25 cellular contexts compared by ENCODE assay signal in genomic region chr1:220826729-220827128, GRCh38. TPM values are rescaled to one million over a fixed set of nuclear protein-coding genes. Genes with fewer than 3 reads are reported as not detected.
DNase-seq lines count a peak whose midpoint lies in the region; ATAC-seq, FAIRE-seq and TF ChIP-seq lines count a peak whose summit lies in the region.
"Had no signal": no experiment of that assay in that cellular context is flagged by ENCODE, and none has a peak within 500 bp of the region (broad histone marks: within the 10 kb centered on the region; RNA-seq: fewer than 3 reads in every experiment).

No MANE protein-coding gene starts in this region.

- dilution Hi-C loops in endothelial cell of umbilical vein (cut with MboI; ENCODE audit: extremely low pct_ligation_motif_present, low sequenced_read_pairs) = no loop called here

- WGBS in liver = 89% methylated on average over 5 of the region's 5 CpGs
- WGBS in HepG2 (ENCODE audit: low lambda C conversion rate) = 95% methylated on average over 4 of the region's 5 CpGs
- 94 to 100% methylated on average over 1 to 3 of the region's 5 CpGs for WGBS in mesodermal cell (ENCODE audit: insufficient coverage in 2 of 2), 2 experiments

- ATAC-seq in HepG2 = no peak
- ATAC-seq: GM23338, HCT116 had no signal

- H3K27me3 ChIP-seq in liver (ENCODE audit: control insufficient read depth in 4 of 4, insufficient read depth in 4 of 4, low read length in 3 of 4) (no peaks in the 10 kb centered on the region), HepG2 (ENCODE audit: control insufficient read depth in 1 of 2, insufficient read depth in 2 of 2, low read length in 2 of 2) (no peaks in the 10 kb centered on the region), endothelial cell of umbilical vein (ENCODE audit: control insufficient read depth in 2 of 2, insufficient read depth in 2 of 2, low read length in 2 of 2) (no peaks in the 10 kb centered on the region)

- H3K9ac ChIP-seq in liver (ENCODE audit: low read depth in 1 of 2, low read length in 2 of 2) (no peak overlapping the region), HepG2 (ENCODE audit: insufficient read depth, low read depth, low read length) (no peak overlapping the region), endothelial cell of umbilical vein (replicated peaks; ENCODE audit: extremely low read depth, insufficient read depth, low read length) (no peak overlapping the region)

- FAIRE-seq in HepG2 (lab: Jason Lieb, UNC) = no peak
- peak; percentile 18 for FAIRE-seq in endothelial cell of umbilical vein (lab: Jason Lieb, UNC)
- FAIRE-seq: A204.1, GM12891, GM18507 had no signal

- in situ Hi-C loops in HepG2 (cut with HindIII; ENCODE audit: extremely low pct_ligation_motif_present, low pct_unique_long_range_greater_than_20kb) = no loop called here

- TF ChIP-seq CTCF in liver (IDR thresholded peaks at IDR 0.05; ENCODE audit: low read depth, low read length, missing input control) (no peak), HepG2 (CRISPR knock-in tag; IDR thresholded peaks at IDR 0.05) (no peak), endothelial cell of umbilical vein (IDR thresholded peaks at IDR 0.05; ENCODE audit: extremely low read depth in 1 of 2, insufficient read depth in 1 of 2, low read depth in 1 of 2, low read length in 2 of 2) (no peak)

- TF ChIP-seq POLR2A in HepG2 (IDR thresholded peaks at IDR 0.05; ENCODE audit: insufficient read depth in 1 of 2, low read depth in 2 of 2, low read length in 2 of 2) = no peak
- no peak for TF ChIP-seq POLR2A in endothelial cell of umbilical vein (IDR thresholded peaks at IDR 0.05; ENCODE audit: low read depth, low read length)

- BruUV-seq in HepG2 (replicated peaks; lab: Mats Ljungman, UMichigan) = no TSS peak
- BruUV-seq in endothelial cell of umbilical vein (replicated peaks; lab: Mats Ljungman, UMichigan) = no TSS peak

- no peak overlapping the region for H3K4me3 ChIP-seq in liver (ENCODE audit: low read depth in 1 of 3, low read length in 3 of 3)
- no peak overlapping the region for H3K4me3 ChIP-seq in HepG2 (replicated peaks in 1 of 3; ENCODE audit: insufficient read depth in 1 of 3, low read depth in 2 of 3, low read length in 3 of 3)
- H3K4me3 ChIP-seq in endothelial cell of umbilical vein (replicated peaks in 1 of 3; ENCODE audit: insufficient read depth in 1 of 3, low read depth in 1 of 3, low read length in 3 of 3) = no peak overlapping the region
- H3K4me3 ChIP-seq in mesodermal cell (ENCODE audit: extremely low read depth, insufficient read depth, low read length, poor library complexity, severe bottlenecking) = no peak overlapping the region
- H3K4me3 ChIP-seq: GM23338 had no signal

- H3K4me2 ChIP-seq in HepG2 (ENCODE audit: low read depth, low read length) (no peak overlapping the region), endothelial cell of umbilical vein (ENCODE audit: insufficient read depth, low read length) (no peak overlapping the region)
- H3K4me2 ChIP-seq: GM23338 had no signal

- no peaks in the 10 kb centered on the region for H3K9me3 ChIP-seq in liver (ENCODE audit: control insufficient read depth in 4 of 4, low read length in 3 of 4)
- H3K9me3 ChIP-seq in HepG2 (ENCODE audit: low read length) = no peaks in the 10 kb centered on the region
- no peaks in the 10 kb centered on the region for H3K9me3 ChIP-seq in endothelial cell of umbilical vein (replicated peaks; ENCODE audit: control insufficient read depth, insufficient read depth, low read length)
- H3K9me3 ChIP-seq in mesodermal cell (ENCODE audit: control insufficient read depth, low read length) = no peaks in the 10 kb centered on the region
- H3K9me3 ChIP-seq: BE2C had no signal

- CTCF ChIA-PET in HepG2 (lab: Yijun Ruan, JAX; ENCODE audit: low intra/inter-chr PET ratio, low total read pairs) (no interaction called here), endothelial cell of umbilical vein (lab: Charles Lee) (no interaction called here)

- H3K27ac ChIP-seq in liver (ENCODE audit: low read depth in 1 of 2, low read length in 2 of 2) (peak overlapping the region; percentile 1), HepG2 (ENCODE audit: extremely low read length, insufficient read depth, low read length) (no peak overlapping the region), endothelial cell of umbilical vein (ENCODE audit: insufficient read depth, low read depth, low read length) (no peak overlapping the region), mesodermal cell (ENCODE audit: low read depth, low read length, severe bottlenecking) (peak overlapping the region; percentile 73)
- H3K27ac ChIP-seq: 22Rv1 had no signal

- intact Hi-C loops in HepG2 (cut with micrococcal nuclease; ENCODE audit: unreplicated experiment) = no loop called here
- intact Hi-C loops in endothelial cell of umbilical vein (cut with micrococcal nuclease) = no loop called here

- H3K4me1 ChIP-seq in liver (ENCODE audit: control insufficient read depth in 4 of 4, insufficient read depth in 4 of 4, low read length in 3 of 4) (peaks cover 2 to 44% (median 37%) of the 10 kb centered on the region in 4 donors), HepG2 (ENCODE audit: insufficient read depth, low read length) (no peaks in the 10 kb centered on the region), endothelial cell of umbilical vein (ENCODE audit: control insufficient read depth, extremely low read depth, insufficient read depth, low read length) (peaks cover 4% of the 10 kb centered on the region), mesodermal cell (ENCODE audit: control insufficient read depth, insufficient read depth, low read length, poor library complexity, severe bottlenecking) (peaks cover 15% of the 10 kb centered on the region)

- no peaks in the 10 kb centered on the region for H4K20me1 ChIP-seq in HepG2 (ENCODE audit: insufficient read depth, low read length)
- H4K20me1 ChIP-seq in endothelial cell of umbilical vein (replicated peaks; ENCODE audit: control insufficient read depth, extremely low read depth, insufficient read depth, low read length) = no peaks in the 10 kb centered on the region

- TF ChIP-seq RAD21 in liver (IDR thresholded peaks at IDR 0.05) (no peak), HepG2 (CRISPR knock-in tag; IDR thresholded peaks at IDR 0.05) (no peak)

- DNase-seq in HepG2 (ENCODE audit: low spot score) (no peak), endothelial cell of umbilical vein (ENCODE audit: low read depth, low spot score) (no peak), HuH-7.5 (ENCODE audit: low spot score) (no peak), retina (no peak), activated T-cell treated with anti-CD3 and anti-CD28 coated beads for 4 hours (no peak)
- DNase-seq: AML-193; C1 segment of cervical spinal cord; Calu3; CD4-positive, alpha-beta memory T cell; COR-L47; DMS53; DMS79 treated with DMSO at 0.1 percent for 48 hours; GF-D8; H9; HFFc6 had no signal

- H2AFZ ChIP-seq in HepG2 (ENCODE audit: low read length) = no peak overlapping the region
- no peak overlapping the region for H2AFZ ChIP-seq in endothelial cell of umbilical vein (ENCODE audit: low read depth, low read length)
- H2AFZ ChIP-seq: GM23338 had no signal

- POLR2A ChIA-PET in HepG2 (lab: Yijun Ruan, JAX) (no interaction called here), endothelial cell of umbilical vein (lab: Charles Lee) (no interaction called here)

- TF ChIP-seq EP300 in HepG2 (IDR thresholded peaks at IDR 0.05; ENCODE audit: low read depth in 2 of 2, low read length in 2 of 2) (no peak), HepG2 (CRISPR knock-in tag; IDR thresholded peaks at IDR 0.05; ENCODE audit: borderline replicate concordance) (no peak)

- no peaks in the 10 kb centered on the region for H3K79me2 ChIP-seq in HepG2 (ENCODE audit: insufficient read depth, low read length)
- no peaks in the 10 kb centered on the region for H3K79me2 ChIP-seq in endothelial cell of umbilical vein (ENCODE audit: control insufficient read depth, insufficient read depth, low read length)

- H3K9me1 ChIP-seq in endothelial cell of umbilical vein (replicated peaks; ENCODE audit: control insufficient read depth, extremely low read depth, insufficient read depth, low read length) = no peaks in the 10 kb centered on the region

- H3K36me3 ChIP-seq in liver (ENCODE audit: control insufficient read depth in 4 of 4, insufficient read depth in 3 of 4, low read depth in 1 of 4, low read length in 3 of 4) (no peaks in the 10 kb centered on the region), HepG2 (replicated peaks in 1 of 2; ENCODE audit: control insufficient read depth in 1 of 2, insufficient read depth in 2 of 2, low read length in 2 of 2) (no peaks in the 10 kb centered on the region), endothelial cell of umbilical vein (ENCODE audit: control insufficient read depth in 2 of 2, extremely low read depth in 1 of 2, insufficient read depth in 2 of 2, low read length in 2 of 2) (no peaks in the 10 kb centered on the region), mesodermal cell (ENCODE audit: control insufficient read depth, insufficient read depth, low read length) (no peaks in the 10 kb centered on the region)
- H3K36me3 ChIP-seq: BE2C had no signal

RNA-seq across cellular contexts. Expression of gene MTARC1, which starts 40.0 kb away (rescaled TPM):
- total RNA-seq in liver (10 to 100 TPM; 14.9 to 28.2 TPM), HepG2 (2016; rRNA removed; fragmentation: Illumina TruSeq; extraction: Trizol) (64.2 and 106 TPM in 2 replicates), endothelial cell of umbilical vein (3.5 and 4.8 TPM in 2 replicates)
- polyA plus RNA-seq in liver (10 to 100 TPM in 1 of 2 donors, 1 to 10 TPM in 1; 9.8 to 71.3 TPM), HepG2 (2011; rRNA removed) (14.5 and 19.4 TPM in 2 replicates), endothelial cell of umbilical vein (0.43 and 0.62 TPM in 2 replicates)
- total RNA-seq in HepG2 (2016; cell fraction: cytosol; rRNA removed; fragmentation: Illumina TruSeq; extraction: Trizol; ENCODE audit: low read depth) = 38.0 and 39.6 TPM in 2 replicates
- 66.5 and 107 TPM in 2 replicates for total RNA-seq in HepG2 (2016; cell fraction: insoluble cytoplasmic fraction; rRNA removed; fragmentation: Illumina TruSeq; extraction: Trizol)
- total RNA-seq in HepG2 (2016; cell fraction: membrane; rRNA removed; fragmentation: Illumina TruSeq; extraction: Trizol) = 79.2 and 83.1 TPM in 2 replicates
- 83.0 and 88.1 TPM in 2 replicates for total RNA-seq in HepG2 (2016; cell fraction: nucleus; rRNA removed; fragmentation: Illumina TruSeq; extraction: Trizol)
- polyA plus RNA-seq in HepG2 (2011; cell fraction: cytosol; rRNA removed) = 12.9 and 14.1 TPM in 2 replicates
- polyA plus RNA-seq in HepG2 (2011; cell fraction: nucleus; rRNA removed) = 13.7 and 15.3 TPM in 2 replicates
- polyA plus RNA-seq in HepG2 (2012) = 25.7 and 31.2 TPM in 2 replicates
- 34.9 and 40.2 TPM in 2 replicates for polyA plus RNA-seq in HepG2 (2016; cell fraction: cytosol; fragmentation: Illumina TruSeq; extraction: Trizol; ENCODE audit: low read depth)
- polyA plus RNA-seq in HepG2 (2016; cell fraction: insoluble cytoplasmic fraction; fragmentation: Illumina TruSeq; extraction: Trizol; ENCODE audit: low read depth) = 65.6 and 68.7 TPM in 2 replicates
- polyA plus RNA-seq in HepG2 (2016; cell fraction: membrane; fragmentation: Illumina TruSeq; extraction: Trizol; ENCODE audit: low read depth) = 63.9 and 64.4 TPM in 2 replicates
- polyA plus RNA-seq in HepG2 (2016; cell fraction: nucleus; fragmentation: Illumina TruSeq; extraction: Trizol; ENCODE audit: insufficient read depth, low read depth) = 147 and 150 TPM in 2 replicates
- polyA minus RNA-seq in HepG2 (2011; rRNA and poly(A)+ RNA removed; ENCODE audit: low replicate concordance) = 11.9 and 104 TPM in 2 replicates
- 11.5 and 17.2 TPM in 2 replicates for polyA minus RNA-seq in HepG2 (2011; cell fraction: cytosol; rRNA and poly(A)+ RNA removed)
- 12.9 and 14.5 TPM in 2 replicates for polyA minus RNA-seq in HepG2 (2011; cell fraction: nucleus; rRNA and poly(A)+ RNA removed)
- polyA plus RNA-seq in endothelial cell of umbilical vein (2011; cell fraction: cytosol; rRNA removed) = 1.1 TPM in 2 replicates
- polyA plus RNA-seq in endothelial cell of umbilical vein (2011; cell fraction: nucleus; rRNA removed) = 1.2 and 1.6 TPM in 2 replicates
- 1.1 and 1.2 TPM in 2 replicates for polyA plus RNA-seq in endothelial cell of umbilical vein (2012)
- polyA minus RNA-seq in endothelial cell of umbilical vein = 0.80 and 2.6 TPM in 2 replicates
- 86.1 TPM for polyA minus RNA-seq in endothelial cell of umbilical vein (2011; cell fraction: cytosol; rRNA and poly(A)+ RNA removed)
- polyA minus RNA-seq in endothelial cell of umbilical vein (2011; cell fraction: nucleus; rRNA and poly(A)+ RNA removed) = 1.1 and 1.4 TPM in 2 replicates
- polyA plus RNA-seq in mesodermal cell (2013, experiment 1 of 2) = 5.2 TPM
- 6.5 TPM for polyA plus RNA-seq in mesodermal cell (2013, experiment 2 of 2)
- total RNA-seq: CD4-positive, alpha-beta memory T cell; G401 had no signal
- polyA plus RNA-seq: CD4-positive, alpha-beta memory T cell had no signal

RNA-seq across cellular contexts. Expression of gene HLX, which starts 52.5 kb away (rescaled TPM):
- total RNA-seq in liver (1 to 10 TPM; 3.0 to 6.6 TPM), HepG2 (2016; rRNA removed; fragmentation: Illumina TruSeq; extraction: Trizol) (0.06 and 0.35 TPM in 2 replicates), endothelial cell of umbilical vein (33.5 and 39.1 TPM in 2 replicates)
- polyA plus RNA-seq in liver (1 to 10 TPM; 5.6 to 8.3 TPM), HepG2 (2011; rRNA removed) (0.20 and 0.30 TPM in 2 replicates), endothelial cell of umbilical vein (6.7 and 7.5 TPM in 2 replicates)
- total RNA-seq in HepG2 (2016; cell fraction: cytosol; rRNA removed; fragmentation: Illumina TruSeq; extraction: Trizol; ENCODE audit: low read depth) = 0.18 and 0.20 TPM in 2 replicates
- total RNA-seq in HepG2 (2016; cell fraction: insoluble cytoplasmic fraction; rRNA removed; fragmentation: Illumina TruSeq; extraction: Trizol) = 0.40 and 0.54 TPM in 2 replicates
- total RNA-seq in HepG2 (2016; cell fraction: membrane; rRNA removed; fragmentation: Illumina TruSeq; extraction: Trizol) = 0.31 and 0.40 TPM in 2 replicates
- 0.78 and 1.2 TPM in 2 replicates for total RNA-seq in HepG2 (2016; cell fraction: nucleus; rRNA removed; fragmentation: Illumina TruSeq; extraction: Trizol)
- polyA plus RNA-seq in HepG2 (2011; cell fraction: cytosol; rRNA removed) = 0.04 and 0.28 TPM in 2 replicates
- polyA plus RNA-seq in HepG2 (2011; cell fraction: nucleus; rRNA removed) = 0.66 and 0.69 TPM in 2 replicates
- 0.16 and 0.17 TPM in 2 replicates for polyA plus RNA-seq in HepG2 (2012)
- polyA plus RNA-seq in HepG2 (2016; cell fraction: cytosol; fragmentation: Illumina TruSeq; extraction: Trizol; ENCODE audit: low read depth) = 0.43 and 0.58 TPM in 2 replicates
- polyA plus RNA-seq in HepG2 (2016; cell fraction: insoluble cytoplasmic fraction; fragmentation: Illumina TruSeq; extraction: Trizol; ENCODE audit: low read depth) = 0.22 and 0.24 TPM in 2 replicates
- polyA plus RNA-seq in HepG2 (2016; cell fraction: membrane; fragmentation: Illumina TruSeq; extraction: Trizol; ENCODE audit: low read depth) = 0.40 TPM in 2 replicates
- 3.1 and 4.9 TPM in 2 replicates for polyA plus RNA-seq in HepG2 (2016; cell fraction: nucleus; fragmentation: Illumina TruSeq; extraction: Trizol; ENCODE audit: insufficient read depth, low read depth)
- 0.08 and 1.8 TPM in 2 replicates for polyA minus RNA-seq in HepG2 (2011; rRNA and poly(A)+ RNA removed; ENCODE audit: low replicate concordance)
- not detected in 2 replicates for polyA minus RNA-seq in HepG2 (2011; cell fraction: cytosol; rRNA and poly(A)+ RNA removed)
- 0.25 and 0.90 TPM in 2 replicates for polyA minus RNA-seq in HepG2 (2011; cell fraction: nucleus; rRNA and poly(A)+ RNA removed)
- 4.9 and 5.7 TPM in 2 replicates for polyA plus RNA-seq in endothelial cell of umbilical vein (2011; cell fraction: cytosol; rRNA removed)
- 13.9 and 18.4 TPM in 2 replicates for polyA plus RNA-seq in endothelial cell of umbilical vein (2011; cell fraction: nucleus; rRNA removed)
- 8.3 and 9.2 TPM in 2 replicates for polyA plus RNA-seq in endothelial cell of umbilical vein (2012)
- 4.2 and 5.4 TPM in 2 replicates for polyA minus RNA-seq in endothelial cell of umbilical vein
- polyA minus RNA-seq in endothelial cell of umbilical vein (2011; cell fraction: cytosol; rRNA and poly(A)+ RNA removed) = 3.1 TPM
- polyA minus RNA-seq in endothelial cell of umbilical vein (2011; cell fraction: nucleus; rRNA and poly(A)+ RNA removed) = 7.5 and 10.3 TPM in 2 replicates
- 9.6 TPM for polyA plus RNA-seq in mesodermal cell (2013, experiment 1 of 2)
- polyA plus RNA-seq in mesodermal cell (2013, experiment 2 of 2) = 13.6 TPM
- total RNA-seq: G401 had no signal
- polyA plus RNA-seq: CD4-positive, alpha-beta memory T cell; GM23338 had no signal

Comparison
In these comparisons a context has a peak if more than half of its experiments do, and no peak if none do; other contexts are left out.
1. H3K27ac ChIP-seq: peak in liver (2 of 2) and mesodermal cell (single experiment); none in HepG2 (single experiment) and endothelial cell of umbilical vein (single experiment).